ENCODE assay signal across 8 cellular contexts in genomic region chr2:174699993-174700766, GRCh38.
DNase-seq lines count a peak whose midpoint lies in the region; ATAC-seq and TF ChIP-seq lines count a peak whose summit lies in the region.

No MANE protein-coding gene starts in this region.

- H3K4me1 ChIP-seq in heart left ventricle (peaks cover 0 to 5% (median 0%) of the 10 kb centered on the region in 12 donors), sigmoid colon (no peaks in the 10 kb centered on the region)

- peak overlapping the region; percentile 48 for H3K27ac Mint-ChIP-seq in activated T-helper 1 cell treated with anti-CD3 and anti-CD28 coated beads, Interleukin-12 subunit alpha, Interleukin-12 subunit beta, Interleukin-2, Interleukin-4 antibody, amounts not matched to agents 30 ng/mL and 10 ng/mL and 1 ng/mL, durations not matched to agents 14 hours and 24 hours and 36 hours

- no peaks in the 10 kb centered on the region for H3K36me3 Mint-ChIP-seq in activated T-helper 1 cell treated with anti-CD3 and anti-CD28 coated beads, Interleukin-12 subunit alpha, Interleukin-12 subunit beta, Interleukin-2, Interleukin-4 antibody, amounts not matched to agents 30 ng/mL and 10 ng/mL and 1 ng/mL, durations not matched to agents 14 hours and 24 hours and 36 hours (ENCODE audit: low read depth)

- TF ChIP-seq CTCF in heart left ventricle (IDR thresholded peaks at IDR 0.05) (peak; percentile 66 to 81 (median 74)), sigmoid colon (IDR thresholded peaks at IDR 0.05) (peak; percentile 57 to 67 (median 62))

- H3K4me1 Mint-ChIP-seq in activated T-helper 1 cell treated with anti-CD3 and anti-CD28 coated beads, Interleukin-12 subunit alpha, Interleukin-12 subunit beta, Interleukin-2, Interleukin-4 antibody, amounts not matched to agents 30 ng/mL and 10 ng/mL and 1 ng/mL, durations not matched to agents 14 hours and 24 hours and 36 hours (ENCODE audit: low read depth): peaks cover 8% of the 10 kb centered on the region

- TF ChIP-seq POLR2A in heart left ventricle (IDR thresholded peaks at IDR 0.05) (no peak), sigmoid colon (IDR thresholded peaks at IDR 0.05) (no peak)

- H3K36me3 ChIP-seq in heart left ventricle: no peaks in the 10 kb centered on the region
- no peaks in the 10 kb centered on the region for H3K36me3 ChIP-seq in sigmoid colon

- ATAC-seq in heart left ventricle: peak in 3 of 4 donors; percentile 48 to 60 (median 50)

- intact Hi-C loops in activated T-helper 1 cell treated with anti-CD3 and anti-CD28 coated beads, Interleukin-12 subunit alpha, Interleukin-12 subunit beta, Interleukin-2, Interleukin-4 antibody, amounts not matched to agents 30 ng/mL and 10 ng/mL and 1 ng/mL, durations not matched to agents 14 hours and 24 hours and 36 hours (cut with micrococcal nuclease): loop anchor here (1.0 to 5.0 kb wide), 6 partner anchors 31 to 307 kb away; partner anchors contain the start of gene CHN1
- intact Hi-C loops in heart left ventricle (cut with DNase I) (loop anchor here in 2 of 10 donors (5.0 kb wide), 2 partner anchors 238 to 292 kb away; no protein-coding TSS in a partner anchor), sigmoid colon (cut with DNase I) (no loop called here)

- H3K9me3 Mint-ChIP-seq in activated T-helper 1 cell treated with anti-CD3 and anti-CD28 coated beads, Interleukin-12 subunit alpha, Interleukin-12 subunit beta, Interleukin-2, Interleukin-4 antibody, amounts not matched to agents 30 ng/mL and 10 ng/mL and 1 ng/mL, durations not matched to agents 14 hours and 24 hours and 36 hours: no peaks in the 10 kb centered on the region

- peak; percentile 37 for DNase-seq in NCI-H2107 treated with DMSO at 0.1 percent for 48 hours (lab: John Stamatoyannopoulos, UW; ENCODE audit: unreplicated experiment)
- DNase-seq in NCI-H2107 (lab: John Stamatoyannopoulos, UW): no peak
- DNase-seq in H4 (ENCODE audit: low spot score): peak; percentile 38
- peak; percentile 78 for DNase-seq in NCI-H2227 treated with DMSO at 0.1 percent for 48 hours (lab: John Stamatoyannopoulos, UW)
- no peak for DNase-seq in activated T-helper 1 cell treated with anti-CD3 and anti-CD28 coated beads, Interleukin-12 subunit alpha, Interleukin-12 subunit beta, Interleukin-2, Interleukin-4 antibody, amounts not matched to agents 30 ng/mL and 10 ng/mL and 1 ng/mL, durations not matched to agents 14 hours and 24 hours and 36 hours (ENCODE audit: low spot score)
- DNase-seq in heart left ventricle: no peak
- no peak for DNase-seq in sigmoid colon
- DNase-seq in cerebellar nuclear complex (lab: John Stamatoyannopoulos, UW): no peak

- H3K27me3 Mint-ChIP-seq in activated T-helper 1 cell treated with anti-CD3 and anti-CD28 coated beads, Interleukin-12 subunit alpha, Interleukin-12 subunit beta, Interleukin-2, Interleukin-4 antibody, amounts not matched to agents 30 ng/mL and 10 ng/mL and 1 ng/mL, durations not matched to agents 14 hours and 24 hours and 36 hours (ENCODE audit: insufficient read depth): peaks cover 28% of the 10 kb centered on the region

- H3K4me3 Mint-ChIP-seq in activated T-helper 1 cell treated with anti-CD3 and anti-CD28 coated beads, Interleukin-12 subunit alpha, Interleukin-12 subunit beta, Interleukin-2, Interleukin-4 antibody, amounts not matched to agents 30 ng/mL and 10 ng/mL and 1 ng/mL, durations not matched to agents 14 hours and 24 hours and 36 hours: no peak overlapping the region

- WGBS in heart left ventricle, 4 donors: 27 to 35% (median 33%) methylated on average over 4 of the region's 4 CpGs
- 20 to 25% methylated on average over 4 of the region's 4 CpGs for WGBS in sigmoid colon, 2 donors

- H3K4me3 ChIP-seq in heart left ventricle (no peak overlapping the region), sigmoid colon (no peak overlapping the region)

- TF ChIP-seq EP300 in sigmoid colon (IDR thresholded peaks at IDR 0.05): no peak

- H3K9me3 ChIP-seq in heart left ventricle (no peaks in the 10 kb centered on the region), sigmoid colon (no peaks in the 10 kb centered on the region)

- H3K27ac ChIP-seq in heart left ventricle: no peak overlapping the region
- H3K27ac ChIP-seq in sigmoid colon: no peak overlapping the region

- H3K27me3 ChIP-seq in heart left ventricle: peaks cover 0 to 2% (median 0%) of the 10 kb centered on the region in 9 donors
- H3K27me3 ChIP-seq in sigmoid colon: no peaks in the 10 kb centered on the region

Comparison
In these comparisons a context has a peak if more than half of its experiments do, and no peak if none do; other contexts are left out.
1. DNase-seq: peak in NCI-H2107 treated with DMSO at 0.1 percent for 48 hours (single experiment), H4 (single experiment) and NCI-H2227 treated with DMSO at 0.1 percent for 48 hours (single experiment); none in NCI-H2107 (single experiment), activated T-helper 1 cell treated with anti-CD3 and anti-CD28 coated beads, Interleukin-12 subunit alpha, Interleukin-12 subunit beta, Interleukin-2, Interleukin-4 antibody, amounts not matched to agents 30 ng/mL and 10 ng/mL and 1 ng/mL, durations not matched to agents 14 hours and 24 hours and 36 hours (single experiment), heart left ventricle (0 of 5), sigmoid colon (single experiment) and cerebellar nuclear complex (0 of 2).